ENCODE assay signal across 18 cellular contexts in genomic region chr1:27621067-27621920, GRCh38. TPM values are rescaled to one million over a fixed set of nuclear protein-coding genes. Genes with fewer than 3 reads are reported as not detected.
DNase-seq lines count a peak whose midpoint lies in the region; ATAC-seq, FAIRE-seq and TF ChIP-seq lines count a peak whose summit lies in the region.
"Had no signal": no experiment of that assay in that cellular context is flagged by ENCODE, and none has a peak within 500 bp of the region (broad histone marks: within the 10 kb centered on the region; RNA-seq: fewer than 3 reads in every experiment).

No MANE protein-coding gene starts in this region.

- no peaks in the 10 kb centered on the region for H3K79me2 ChIP-seq in DOHH2 (ENCODE audit: control insufficient read depth, low read length)
- no peaks in the 10 kb centered on the region for H3K79me2 ChIP-seq in Karpas-422 (ENCODE audit: low read length)
- H3K79me2 ChIP-seq in GM12878 (ENCODE audit: control insufficient read depth, insufficient read depth, low read length), result peaks cover 40% of the 10 kb centered on the region

- H3K27ac Mint-ChIP-seq in naive B cell (peak overlapping the region in 4 of 6 donors; percentile 12 to 59 (median 25)), T-cell (peak overlapping the region in 1 of 2 donors; percentile 23)
- H3K27ac Mint-ChIP-seq: HFFc6; nephron; stimulated activated naive CD8-positive, alpha-beta T cell treated with anti-CD3 and anti-CD28 coated beads, Interleukin-15, Interleukin-2, amounts not matched to agents 100 ng/mL and 50 ng/mL, for 24 hours had no signal

- peak overlapping the region in 4 of 8 donors; percentile 26 to 71 (median 60) for H3K4me3 Mint-ChIP-seq in naive B cell
- H3K4me3 Mint-ChIP-seq in T-cell, result no peak overlapping the region
- H3K4me3 Mint-ChIP-seq: HFFc6; nephron; stimulated activated naive CD8-positive, alpha-beta T cell treated with anti-CD3 and anti-CD28 coated beads, Interleukin-15, Interleukin-2, amounts not matched to agents 100 ng/mL and 50 ng/mL, for 24 hours had no signal

- no peak for ATAC-seq in GM12878
- no peak for ATAC-seq in naive B cell (ENCODE audit: low read depth in 2 of 2)
- ATAC-seq in GM21381 (IDR thresholded peaks at IDR 0.05; ENCODE audit: unreplicated experiment), result no peak
- no peak for ATAC-seq in aorta (ENCODE audit: low FRiP score)
- ATAC-seq in T-cell (replicated peaks in 1 of 4), result no peak

- H3F3A ChIP-seq in DOHH2 (ENCODE audit: control insufficient read depth, insufficient read depth), result no peaks in the 10 kb centered on the region

- no TSS peak for BruUV-seq in GM12878 (replicated peaks; lab: Mats Ljungman, UMichigan)

- no peak for FAIRE-seq in GM12878 (lab: Jason Lieb, UNC)

- TF ChIP-seq CTCF in DOHH2 (IDR thresholded peaks at IDR 0.05; ENCODE audit: low read depth, low read length, poor library complexity, severe bottlenecking) (no peak), GM12878 (IDR thresholded peaks at IDR 0.05 in 2 of 3, conservative IDR thresholded peaks at IDR 0.05 in 1 of 3; ENCODE audit: control insufficient read depth in 2 of 3, extremely low read depth in 1 of 3, insufficient read depth in 1 of 3, low read depth in 3 of 3, low read length in 3 of 3) (no peak)

- H3K27ac ChIP-seq in DOHH2 (ENCODE audit: low read depth, low read length) (no peak overlapping the region), Karpas-422 (ENCODE audit: low read length) (no peak overlapping the region), GM12878 (ENCODE audit: control insufficient read depth, insufficient read depth) (no peak overlapping the region; the same call in 1 of the 2 replicates), aorta (ENCODE audit: low read depth in 1 of 2, low read length in 2 of 2) (no peak overlapping the region)
- H3K27ac ChIP-seq: right lobe of liver, SJCRH30 had no signal

- DNase-seq in Karpas-422, result peak; percentile 60
- no peak for DNase-seq in GM12878 (ENCODE audit: low read depth, low spot score)
- no peak for DNase-seq in naive B cell
- DNase-seq in aorta, result no peak
- DNase-seq in T-cell, result no peak
- DNase-seq in NCI-H1436 (lab: John Stamatoyannopoulos, UW), result no peak
- DNase-seq: activated T-cell treated with anti-CD3 and anti-CD28 coated beads, Interleukin-2, amount 50 U/mL, for 1 hour; amygdala; C1 segment of cervical spinal cord; glutamatergic neuron; HFFc6; NCI-H748 treated with DMSO at 0.1 percent for 48 hours; right lobe of liver; SJCRH30 had no signal

- intact Hi-C loops in GM12878 (cut with micrococcal nuclease; ENCODE audit: unreplicated experiment) (no loop called here), aorta (cut with DNase I) (no loop called here)

- H3K36me3 Mint-ChIP-seq in naive B cell (peaks cover 10 to 39% of the 10 kb centered on the region in 2 donors), T-cell (no peaks in the 10 kb centered on the region)

- H3K9me2 ChIP-seq in DOHH2 (replicated peaks; ENCODE audit: control insufficient read depth, low read length) (no peaks in the 10 kb centered on the region), Karpas-422 (replicated peaks; ENCODE audit: insufficient read depth, low read length) (no peaks in the 10 kb centered on the region)

- H3K4me3 ChIP-seq in DOHH2 (ENCODE audit: low read length) (no peak overlapping the region), Karpas-422 (ENCODE audit: low read length) (no peak overlapping the region), GM12878 (no peak overlapping the region), aorta (ENCODE audit: low read length in 2 of 2) (no peak overlapping the region)
- H3K4me3 ChIP-seq: right lobe of liver, SJCRH30 had no signal

- POLR2A ChIA-PET in GM12878 (lab: Charles Lee), result interaction anchor here (0.7 to 6.3 kb wide), 9 partner anchors 9 to 152 kb away, joined by 3 to 68 read pairs (median 7); partner anchors contain the start of gene STX12
- POLR2A ChIA-PET in T-cell (lab: Charles Lee), result interaction anchor here (0.6 to 0.7 kb wide), 3 partner anchors 158 to 592 kb away, joined by 4 to 19 read pairs (median 5); no protein-coding TSS in a partner anchor

- TF ChIP-seq POLR2A in GM12878 (IDR thresholded peaks at IDR 0.05; ENCODE audit: low read depth, low read length), result no peak

- WGBS in GM12878 (ENCODE audit: insufficient coverage, insufficient replicate concordance, low lambda C conversion rate, missing lambda C conversion rate), result 78% methylated on average over 7 of the region's 7 CpGs
- 39 to 42% methylated on average over 7 of the region's 7 CpGs for WGBS in aorta, 2 donors

- TF ChIP-seq RAD21 in GM12878 (IDR thresholded peaks at IDR 0.05; ENCODE audit: insufficient read depth, low read depth, low read length), result no peak

- CTCF ChIA-PET in GM12878 (lab: Yijun Ruan, JAX) (interaction anchor here (1.0 to 17.2 kb wide), 9 partner anchors 9 to 65 kb away, joined by 3 to 208 read pairs (median 5); partner anchors contain the start of genes AHDC1 and IFI6), T-cell (lab: Charles Lee) (interaction anchor here (0.7 to 1.1 kb wide), 3 partner anchors 10 to 466 kb away, joined by 3 to 9 read pairs (median 6); no protein-coding TSS in a partner anchor)

- H3K9me3 Mint-ChIP-seq in naive B cell (no peaks in the 10 kb centered on the region), T-cell (no peaks in the 10 kb centered on the region)
- H3K9me3 Mint-ChIP-seq: HFFc6; nephron; stimulated activated naive CD8-positive, alpha-beta T cell treated with anti-CD3 and anti-CD28 coated beads, Interleukin-15, Interleukin-2, amounts not matched to agents 100 ng/mL and 50 ng/mL, for 24 hours had no signal

- H3K4me2 ChIP-seq in DOHH2 (ENCODE audit: low read length) (peak overlapping the region; percentile 20), Karpas-422 (ENCODE audit: low read depth, low read length, poor library complexity, severe bottlenecking) (no peak overlapping the region), GM12878 (ENCODE audit: control insufficient read depth, insufficient read depth) (peak overlapping the region; percentile 21; the same call in 1 of the 2 replicates)

- no peak overlapping the region for H2AFZ ChIP-seq in Karpas-422 (ENCODE audit: low read length)
- H2AFZ ChIP-seq in GM12878 (ENCODE audit: control insufficient read depth, low read depth, low read length), result no peak overlapping the region

- H3K4me1 Mint-ChIP-seq in naive B cell (peaks cover 42 to 55% (median 42%) of the 10 kb centered on the region in 3 donors), T-cell (peaks cover 40 to 44% (median 42%) of the 10 kb centered on the region in 3 donors)
- H3K4me1 Mint-ChIP-seq: nephron had no signal

- H3K27me3 ChIP-seq in DOHH2 (ENCODE audit: control insufficient read depth, low read length), result no peaks in the 10 kb centered on the region
- no peaks in the 10 kb centered on the region for H3K27me3 ChIP-seq in Karpas-422 (ENCODE audit: low read length)
- no peaks in the 10 kb centered on the region for H3K27me3 ChIP-seq in GM12878 (replicated peaks in 1 of 2; ENCODE audit: control insufficient read depth in 2 of 2, insufficient read depth in 2 of 2, low read length in 1 of 2)
- H3K27me3 ChIP-seq in aorta (ENCODE audit: control insufficient read depth in 1 of 2, insufficient read depth in 2 of 2, low read length in 1 of 2), result no peaks in the 10 kb centered on the region
- H3K27me3 ChIP-seq: right lobe of liver, SJCRH30 had no signal

- peaks cover 65% of the 10 kb centered on the region for H3K4me1 ChIP-seq in DOHH2 (ENCODE audit: control insufficient read depth, low read length)
- H3K4me1 ChIP-seq in Karpas-422 (ENCODE audit: low read length), result peaks cover 37% of the 10 kb centered on the region
- peaks cover 47% of the 10 kb centered on the region for H3K4me1 ChIP-seq in GM12878 (ENCODE audit: control insufficient read depth, insufficient read depth, low read length)
- H3K4me1 ChIP-seq in aorta (ENCODE audit: control insufficient read depth in 1 of 2, insufficient read depth in 2 of 2, low read length in 2 of 2), result no peaks in the 10 kb centered on the region
- H3K4me1 ChIP-seq: right lobe of liver, SJCRH30 had no signal

- SMC1A ChIA-PET in GM12878 (lab: Charles Lee; ENCODE audit: uncharacterized antibody, unreplicated experiment), result interaction anchor here (1.8 to 10.2 kb wide), 4 partner anchors 9 to 41 kb away, joined by 5 to 114 read pairs (median 80); no protein-coding TSS in a partner anchor

- H4K20me1 ChIP-seq in DOHH2 (ENCODE audit: control insufficient read depth, insufficient read depth, low read depth, low read length) (no peaks in the 10 kb centered on the region), Karpas-422 (ENCODE audit: insufficient read depth, low read depth, low read length) (no peaks in the 10 kb centered on the region), GM12878 (ENCODE audit: control insufficient read depth, insufficient read depth) (no peaks in the 10 kb centered on the region)

- H3K9me3 ChIP-seq in DOHH2 (ENCODE audit: control insufficient read depth, insufficient read depth, low read length) (no peaks in the 10 kb centered on the region), Karpas-422 (ENCODE audit: low read length) (no peaks in the 10 kb centered on the region), GM12878 (replicated peaks; ENCODE audit: control insufficient read depth, insufficient read depth, low read length) (no peaks in the 10 kb centered on the region), aorta (ENCODE audit: control insufficient read depth, low read length) (no peaks in the 10 kb centered on the region)
- H3K9me3 ChIP-seq: right lobe of liver, SJCRH30 had no signal

- no peak for TF ChIP-seq EP300 in GM12878 (IDR thresholded peaks at IDR 0.05; ENCODE audit: borderline replicate concordance in 1 of 2, control insufficient read depth in 1 of 2, low read depth in 2 of 2, low read length in 2 of 2)

- RAD21 ChIA-PET in GM12878 (lab: Charles Lee; ENCODE audit: unreplicated experiment), result interaction anchor here (1.2 to 17.1 kb wide), 5 partner anchors 11 to 48 kb away, joined by 3 to 183 read pairs (median 8); no protein-coding TSS in a partner anchor

- in situ Hi-C loops in GM12878 (cut with MboI), result no loop called here

- no peak overlapping the region for H3K9ac ChIP-seq in Karpas-422 (ENCODE audit: low read length)
- no peak overlapping the region for H3K9ac ChIP-seq in GM12878 (ENCODE audit: control insufficient read depth, insufficient read depth, low read length)

- H3K36me3 ChIP-seq in DOHH2 (ENCODE audit: control insufficient read depth, low read length), result 0 out of 2 replicates have a peak, but pooled peaks cover 3% of the 10 kb centered on the region
- H3K36me3 ChIP-seq in Karpas-422 (ENCODE audit: insufficient read depth, low read length), result no peaks in the 10 kb centered on the region
- H3K36me3 ChIP-seq in GM12878 (ENCODE audit: control insufficient read depth in 2 of 2, insufficient read depth in 2 of 2, low read length in 1 of 2), result peaks cover 13 to 17% of the 10 kb centered on the region in 2 experiments; a peak in 3 of 4 replicates
- no peaks in the 10 kb centered on the region for H3K36me3 ChIP-seq in aorta (ENCODE audit: control insufficient read depth in 1 of 2, insufficient read depth in 2 of 2, low read length in 1 of 2)
- H3K36me3 ChIP-seq: right lobe of liver, SJCRH30 had no signal

- H3K27me3 Mint-ChIP-seq in naive B cell, result no peaks in the 10 kb centered on the region
- H3K27me3 Mint-ChIP-seq in T-cell, result no peaks in the 10 kb centered on the region
- H3K27me3 Mint-ChIP-seq: stimulated activated naive CD8-positive, alpha-beta T cell treated with anti-CD3 and anti-CD28 coated beads, Interleukin-15, Interleukin-2, amounts not matched to agents 100 ng/mL and 50 ng/mL, for 24 hours had no signal

RNA-seq across cellular contexts. Expression of gene FGR, which starts 13.7 kb away (rescaled TPM):
- 3.0 and 5.6 TPM in 2 replicates for total RNA-seq in Karpas-422 (2014; rRNA removed; shearing (Covaris generic); ENCODE audit: low replicate concordance)
- 199 and 205 TPM in 2 replicates for total RNA-seq in GM12878 (2013; cell fraction: nucleolus; rRNA removed)
- total RNA-seq in GM12878 (2014; rRNA removed), result 97.3 and 105 TPM in 2 replicates
- total RNA-seq in GM12878 (2014; rRNA removed; fragmentation: Illumina TruSeq; extraction: Trizol), result 53.3 and 54.3 TPM in 2 replicates
- 80.2 and 83.8 TPM in 2 replicates for total RNA-seq in GM12878 (2021)
- 34.5 TPM for polyA plus RNA-seq in GM12878 (2011; ENCODE audit: low read depth)
- 129 and 193 TPM in 2 replicates for polyA plus RNA-seq in GM12878 (2011; rRNA removed)
- 212 and 255 TPM in 2 replicates for polyA plus RNA-seq in GM12878 (2011; cell fraction: cytosol; rRNA removed)
- polyA plus RNA-seq in GM12878 (2011; cell fraction: nucleus; rRNA removed), result 826 and 1,005 TPM in 2 replicates
- polyA plus RNA-seq in GM12878 (2012), result 59.3 and 73.9 TPM in 2 replicates
- 59.5 and 80.8 TPM in 2 replicates for polyA plus RNA-seq in GM12878 (2014; fragmentation: Illumina TruSeq; extraction: Trizol)
- polyA plus RNA-seq in GM12878 (2014; fragmentation: Nextera tagmentation; extraction: Ambion mirVana), result 10 to 100 TPM; 10.9 to 13.1 TPM
- 108 and 127 TPM in 2 replicates for polyA plus RNA-seq in GM12878 (2014; rRNA removed)
- 10 to 100 TPM; 60.1 to 68.6 TPM for polyA plus RNA-seq in GM12878 (2016; fragmentation: Nextera tagmentation; extraction: Ambion mirVana)
- polyA minus RNA-seq in GM12878 (2011; rRNA and poly(A)+ RNA removed), result 91.0 and 144 TPM in 2 replicates
- 35.3 and 38.5 TPM in 2 replicates for polyA minus RNA-seq in GM12878 (2011; cell fraction: cytosol; rRNA and poly(A)+ RNA removed)
- polyA minus RNA-seq in GM12878 (2011; cell fraction: nucleus; rRNA and poly(A)+ RNA removed), result 102 and 127 TPM in 2 replicates
- 100 to 1,000 TPM; 106 to 197 (median 132) TPM for polyA plus RNA-seq in naive B cell (ENCODE audit: low read depth in 6 of 6)
- total RNA-seq in aorta, result 10 to 100 TPM; 12.1 to 21.7 TPM
- polyA plus RNA-seq in aorta, result 10 to 100 TPM in 1 of 2 donors, 1 to 10 TPM in 1; 2.8 to 12.1 TPM
- 10 to 100 TPM in 2 of 5 donors, 1 to 10 TPM in 3; 3.2 to 37.3 (median 5.7) TPM for total RNA-seq in T-cell
- total RNA-seq: HFFc6, SJCRH30 had no signal

RNA-seq across cellular contexts. Expression of gene AHDC1, which starts 17.4 kb away (rescaled TPM):
- total RNA-seq in Karpas-422 (2014; rRNA removed; shearing (Covaris generic); ENCODE audit: low replicate concordance), result 2.1 and 2.2 TPM in 2 replicates
- total RNA-seq in GM12878 (2013; cell fraction: nucleolus; rRNA removed), result 19.7 and 22.3 TPM in 2 replicates
- 1.1 and 2.0 TPM in 2 replicates for total RNA-seq in GM12878 (2014; rRNA removed)
- 0.85 and 1.1 TPM in 2 replicates for total RNA-seq in GM12878 (2014; rRNA removed; fragmentation: Illumina TruSeq; extraction: Trizol)
- 10.6 and 13.0 TPM in 2 replicates for total RNA-seq in GM12878 (2021)
- 2.3 TPM for polyA plus RNA-seq in GM12878 (2011; ENCODE audit: low read depth)
- 1.1 and 1.2 TPM in 2 replicates for polyA plus RNA-seq in GM12878 (2011; rRNA removed)
- 1.3 and 1.6 TPM in 2 replicates for polyA plus RNA-seq in GM12878 (2011; cell fraction: cytosol; rRNA removed)
- 7.1 and 10.9 TPM in 2 replicates for polyA plus RNA-seq in GM12878 (2011; cell fraction: nucleus; rRNA removed)
- 4.1 and 6.0 TPM in 2 replicates for polyA plus RNA-seq in GM12878 (2012)
- polyA plus RNA-seq in GM12878 (2014; fragmentation: Illumina TruSeq; extraction: Trizol), result 1.3 and 1.9 TPM in 2 replicates
- polyA plus RNA-seq in GM12878 (2014; fragmentation: Nextera tagmentation; extraction: Ambion mirVana), result under 1 TPM; 0.21 to 0.26 TPM
- polyA plus RNA-seq in GM12878 (2014; rRNA removed), result 5.3 and 7.4 TPM in 2 replicates
- 1 to 10 TPM; 1.4 to 2.0 TPM for polyA plus RNA-seq in GM12878 (2016; fragmentation: Nextera tagmentation; extraction: Ambion mirVana)
- polyA minus RNA-seq in GM12878 (2011; rRNA and poly(A)+ RNA removed), result 2.3 and 2.4 TPM in 2 replicates
- polyA minus RNA-seq in GM12878 (2011; cell fraction: cytosol; rRNA and poly(A)+ RNA removed), result 2.8 and 4.8 TPM in 2 replicates
- 3.5 and 4.5 TPM in 2 replicates for polyA minus RNA-seq in GM12878 (2011; cell fraction: nucleus; rRNA and poly(A)+ RNA removed)
- polyA plus RNA-seq in naive B cell (ENCODE audit: low read depth in 6 of 6), result 1 to 10 TPM in 3 of 6 donors, under 1 TPM in 3; 0.15 to 2.3 (median 0.91) TPM
- total RNA-seq in aorta, result 10 to 100 TPM; 63.5 to 89.1 TPM
- polyA plus RNA-seq in aorta, result 10 to 100 TPM in 1 of 2 donors, 1 to 10 TPM in 1; 7.8 to 23.9 TPM
- 10 to 100 TPM; 21.9 to 26.4 (median 23.1) TPM for total RNA-seq in T-cell

RNA-seq across cellular contexts. Expression of gene IFI6, which starts 50.7 kb away (rescaled TPM):
- 67.3 and 88.2 TPM in 2 replicates for total RNA-seq in Karpas-422 (2014; rRNA removed; shearing (Covaris generic); ENCODE audit: low replicate concordance)
- total RNA-seq in GM12878 (2013; cell fraction: nucleolus; rRNA removed), result 20.9 and 21.2 TPM in 2 replicates
- total RNA-seq in GM12878 (2014; rRNA removed), result 79.4 and 89.5 TPM in 2 replicates
- 30.1 and 35.1 TPM in 2 replicates for total RNA-seq in GM12878 (2014; rRNA removed; fragmentation: Illumina TruSeq; extraction: Trizol)
- 70.3 and 81.4 TPM in 2 replicates for total RNA-seq in GM12878 (2021)
- polyA plus RNA-seq in GM12878 (2011; ENCODE audit: low read depth), result 41.1 TPM
- polyA plus RNA-seq in GM12878 (2011; rRNA removed), result 81.1 and 113 TPM in 2 replicates
- 134 and 138 TPM in 2 replicates for polyA plus RNA-seq in GM12878 (2011; cell fraction: cytosol; rRNA removed)
- polyA plus RNA-seq in GM12878 (2011; cell fraction: nucleus; rRNA removed), result 40.8 and 41.8 TPM in 2 replicates
- 76.1 and 123 TPM in 2 replicates for polyA plus RNA-seq in GM12878 (2012)
- 36.6 and 41.3 TPM in 2 replicates for polyA plus RNA-seq in GM12878 (2014; fragmentation: Illumina TruSeq; extraction: Trizol)
- 10 to 100 TPM in 1 of 2 experiments, 1 to 10 TPM in 1; 5.6 to 21.0 TPM for polyA plus RNA-seq in GM12878 (2014; fragmentation: Nextera tagmentation; extraction: Ambion mirVana)
- 63.9 and 67.7 TPM in 2 replicates for polyA plus RNA-seq in GM12878 (2014; rRNA removed)
- 100 to 1,000 TPM in 1 of 2 experiments, 10 to 100 TPM in 1; 97.0 to 123 TPM for polyA plus RNA-seq in GM12878 (2016; fragmentation: Nextera tagmentation; extraction: Ambion mirVana)
- polyA minus RNA-seq in GM12878 (2011; rRNA and poly(A)+ RNA removed), result 19.2 and 36.0 TPM in 2 replicates
- 26.6 and 31.1 TPM in 2 replicates for polyA minus RNA-seq in GM12878 (2011; cell fraction: cytosol; rRNA and poly(A)+ RNA removed)
- 6.8 and 7.5 TPM in 2 replicates for polyA minus RNA-seq in GM12878 (2011; cell fraction: nucleus; rRNA and poly(A)+ RNA removed)
- polyA plus RNA-seq in naive B cell (ENCODE audit: low read depth in 6 of 6), result 10 to 100 TPM; 27.6 to 65.1 (median 52.8) TPM
- 100 to 1,000 TPM; 116 to 143 TPM for total RNA-seq in aorta
- polyA plus RNA-seq in aorta, result 100 to 1,000 TPM in 1 of 2 donors, 10 to 100 TPM in 1; 85.3 to 170 TPM
- 10 to 100 TPM; 28.2 to 52.1 (median 40.7) TPM for total RNA-seq in T-cell
